In the genomic region with DNA sequence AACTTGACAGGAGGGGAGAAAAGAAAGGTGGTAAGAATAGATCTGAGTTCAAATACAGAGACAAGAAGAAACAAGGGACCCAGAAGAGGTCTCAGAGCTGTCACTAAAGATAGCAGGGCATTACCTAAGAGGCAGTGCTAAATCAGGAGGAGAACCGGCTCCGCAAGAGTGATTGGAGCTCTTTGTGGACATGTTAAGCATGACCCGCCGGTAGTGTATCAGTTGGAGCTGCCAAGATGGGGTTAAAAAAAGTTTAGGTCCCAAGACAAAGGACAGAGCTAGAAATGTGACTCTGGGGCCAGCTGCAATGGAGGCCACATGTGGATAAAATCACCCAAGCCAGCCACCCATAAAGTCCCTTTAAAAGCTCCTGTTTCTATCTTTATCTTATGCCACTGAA, we compare ENCODE assay signal across 17 cellular contexts.
"Had no signal": no experiment of that assay in that cellular context is flagged by ENCODE, and none has a peak within 500 bp of the region (broad histone marks: within the 10 kb centered on the region; RNA-seq: fewer than 3 reads in every experiment).

No MANE protein-coding gene starts in this region.

- H3K27ac ChIP-seq: ascending aorta, heart right ventricle, SK-N-MC, stomach, thoracic aorta, VCaP had no signal

- H3K4me1 ChIP-seq: stomach had no signal

- H3K4me3 ChIP-seq: ascending aorta, heart right ventricle, SK-N-MC, stomach, thoracic aorta had no signal

- H3K27me3 ChIP-seq: ascending aorta, heart right ventricle, stomach had no signal

- H3K9me3 Mint-ChIP-seq: activated CD4-positive, alpha-beta memory T cell treated with anti-CD3 and anti-CD28 coated beads, Interleukin-2, amount 10 ng/mL, durations not matched to agents 7 days and 5 days; T-cell had no signal

- H3K36me3 ChIP-seq: ascending aorta, thoracic aorta had no signal

- DNase-seq: activated CD4-positive, alpha-beta memory T cell treated with anti-CD3 and anti-CD28 coated beads, Interleukin-2, amount 10 ng/mL, durations not matched to agents 7 days and 5 days; activated CD4-positive, alpha-beta T cell treated with anti-CD3 and anti-CD28 coated beads for 36 hours; activated gamma-delta T cell treated with Interleukin-2 at 50 U/mL for 16 hours; activated T-cell treated with anti-CD3 and anti-CD28 coated beads, Interleukin-2, amount 50 U/mL, for 48 hours; foreskin melanocyte; heart right ventricle; islet precursor cell; stimulated activated CD4-positive, alpha-beta T cell treated with anti-CD3 and anti-CD28 coated beads, Interleukin-4, amount 100 ng/mL, for 1 hour; stimulated activated CD8-positive, alpha-beta memory T cell treated with anti-CD3 and anti-CD28 coated beads, Interleukin-4, amount 100 ng/mL, for 48 hours; stomach; T-cell; T1000 had no signal

- ATAC-seq: activated CD4-positive, alpha-beta T cell treated with anti-CD3 and anti-CD28 coated beads for 36 hours; T-cell had no signal

- H3K27ac Mint-ChIP-seq: activated CD4-positive, alpha-beta memory T cell treated with anti-CD3 and anti-CD28 coated beads, Interleukin-2, amount 10 ng/mL, durations not matched to agents 7 days and 5 days; activated CD4-positive, alpha-beta T cell treated with anti-CD3 and anti-CD28 coated beads for 36 hours; progenitor cell of endocrine pancreas; T-cell had no signal
